ENCODE assay signal across 7 cellular contexts in genomic region chr2:157336137-157336721, GRCh38. TPM values are rescaled to one million over a fixed set of nuclear protein-coding genes. Genes with fewer than 3 reads are reported as not detected.
DNase-seq lines count a peak whose midpoint lies in the region; ATAC-seq and TF ChIP-seq lines count a peak whose summit lies in the region.

No MANE protein-coding gene starts in this region.

- H3K27me3 ChIP-seq in MM.1S (replicated peaks; ENCODE audit: insufficient read depth, low read length) (no peaks in the 10 kb centered on the region), neutrophil (no peaks in the 10 kb centered on the region)

- H3K36me3 ChIP-seq in MM.1S (replicated peaks; ENCODE audit: insufficient read depth, low read length) (no peaks in the 10 kb centered on the region), neutrophil (no peaks in the 10 kb centered on the region)

- H3K36me3 Mint-ChIP-seq in endothelial cell (ENCODE audit: low read depth, unreplicated experiment), result no peaks in the 10 kb centered on the region

- H3K9ac ChIP-seq in MM.1S (ENCODE audit: low read length), result no peak overlapping the region

- no peaks in the 10 kb centered on the region for H3K4me1 Mint-ChIP-seq in endothelial cell (ENCODE audit: unreplicated experiment)

- no peak overlapping the region; the same call in 1 of the 2 replicates for H3K4me2 ChIP-seq in MM.1S (ENCODE audit: low read depth, low read length)

- no peaks in the 10 kb centered on the region for H3K9me2 ChIP-seq in MM.1S (replicated peaks; ENCODE audit: insufficient read depth, low read length)

- H3K4me3 Mint-ChIP-seq in endothelial cell (ENCODE audit: unreplicated experiment), result no peak overlapping the region

- H3K4me1 ChIP-seq in MM.1S (ENCODE audit: low read length), result 0 out of 2 replicates have a peak, but pooled peaks cover 5% of the 10 kb centered on the region
- H3K4me1 ChIP-seq in neutrophil (ENCODE audit: control insufficient read depth in 1 of 2, insufficient read depth in 1 of 2, low read depth in 1 of 2, low read length in 1 of 2), result peaks cover 0 to 5% of the 10 kb centered on the region in 2 experiments

- TF ChIP-seq CTCF in MM.1S (IDR thresholded peaks at IDR 0.05; ENCODE audit: low read length) (peak; percentile 75), WI38 (IDR thresholded peaks at IDR 0.05; ENCODE audit: low read depth, low read length) (peak; percentile 62), endothelial cell (IDR thresholded peaks at IDR 0.05; ENCODE audit: unreplicated experiment) (peak; percentile 90), neutrophil (IDR thresholded peaks at IDR 0.05) (peak; percentile 65)

- H3K9me3 Mint-ChIP-seq in endothelial cell (ENCODE audit: unreplicated experiment), result no peaks in the 10 kb centered on the region

- H3K9me3 ChIP-seq in MM.1S (replicated peaks; ENCODE audit: insufficient read depth, low read length) (no peaks in the 10 kb centered on the region), neutrophil (no peaks in the 10 kb centered on the region)

- H3K4me3 ChIP-seq in MM.1S (ENCODE audit: low read length) (no peak overlapping the region), WI38 (ENCODE audit: low read depth, low read length) (no peak overlapping the region), neutrophil (ENCODE audit: low read depth in 1 of 2, low read length in 1 of 2) (no peak overlapping the region)

- no peak for ATAC-seq in HG03457 (IDR thresholded peaks at IDR 0.05; ENCODE audit: unreplicated experiment)

- no peaks in the 10 kb centered on the region for H3F3A ChIP-seq in MM.1S (ENCODE audit: insufficient read depth, low read length)

- DNase-seq in DMS 273 (lab: John Stamatoyannopoulos, UW; ENCODE audit: unreplicated experiment) (peak; percentile 79), GM19240 (ENCODE audit: insufficient read length, low spot score) (peak; percentile 4), MM.1S (peak; percentile 58), endothelial cell (ENCODE audit: low spot score) (peak; percentile 55)

- H3K79me2 ChIP-seq in MM.1S (ENCODE audit: low read length), result no peaks in the 10 kb centered on the region

- no peak overlapping the region for H3K27ac ChIP-seq in MM.1S (ENCODE audit: low read length)
- no peak overlapping the region for H3K27ac ChIP-seq in neutrophil

- no peaks in the 10 kb centered on the region for H4K20me1 ChIP-seq in MM.1S (ENCODE audit: insufficient read depth, low read length)

- no peak overlapping the region for H3K27ac Mint-ChIP-seq in endothelial cell (ENCODE audit: unreplicated experiment)

- no peak overlapping the region for H2AFZ ChIP-seq in MM.1S (ENCODE audit: low read length)

- no peaks in the 10 kb centered on the region for H3K27me3 Mint-ChIP-seq in endothelial cell (ENCODE audit: unreplicated experiment)

RNA-seq across cellular contexts. Expression of gene ERMN, which starts 10.6 kb away (rescaled TPM):
- 0.36 TPM for total RNA-seq in endothelial cell (ENCODE audit: unreplicated experiment)

Comparison
In these comparisons a context has a peak if more than half of its experiments do, and no peak if none do; other contexts are left out.
1. DNase-seq: peak in every context shown above with its lines; median percentile 79 in DMS 273; 58 in MM.1S; 55 in endothelial cell; 4 in GM19240.